Comparison of ENCODE assay signal across 24 cellular contexts in genomic region chr1:209962856-209963255, GRCh38. TPM values are rescaled to one million over a fixed set of nuclear protein-coding genes. Genes with fewer than 3 reads are reported as not detected.
A peak's percentile ranks its signal among the peaks of the same experiment; 100 is the strongest.
DNase-seq lines count a peak whose midpoint lies in the region; ATAC-seq, FAIRE-seq and TF ChIP-seq lines count a peak whose summit lies in the region.
"Had no signal": no experiment of that assay in that cellular context is flagged by ENCODE, and none has a peak within 500 bp of the region (broad histone marks: within the 10 kb centered on the region; RNA-seq: fewer than 3 reads in every experiment).

No MANE protein-coding gene starts in this region.

- H3K36me3 ChIP-seq in HEK293 (ENCODE audit: control insufficient read depth in 2 of 2, insufficient read depth in 1 of 2, low read length in 2 of 2): no peaks in the 10 kb centered on the region
- H3K36me3 ChIP-seq: BLaER1 had no signal

- no peak overlapping the region for H3K27ac ChIP-seq in HEK293 (ENCODE audit: extremely low read depth, low read depth, low read length)
- H3K27ac ChIP-seq: BLaER1 had no signal

- ATAC-seq in HG03135 (IDR thresholded peaks at IDR 0.05; ENCODE audit: unreplicated experiment): no peak
- ATAC-seq: GM12878 had no signal

- TF ChIP-seq CTCF in D721Med (IDR thresholded peaks at IDR 0.05; ENCODE audit: insufficient read depth, missing control alignments) (no peak), HEK293 (tag by site-specific recombination; IDR thresholded peaks at IDR 0.05) (no peak)

- H3K4me3 ChIP-seq in HEK293 (ENCODE audit: low read depth, low read length): no peak overlapping the region
- H3K4me3 ChIP-seq: BLaER1, GM12878 had no signal

- CTCF ChIA-PET in HEK293 (lab: Yijun Ruan, JAX): no interaction called here

- DNase-seq in D721Med (ENCODE audit: insufficient read length, low spot score): no peak
- peak; percentile 18 for DNase-seq in M059J (ENCODE audit: low read depth)
- peak; percentile 8 for DNase-seq in renal cortical epithelial cell (ENCODE audit: low read depth)
- DNase-seq in Ammon's horn (ENCODE audit: low spot score): no peak
- no peak for DNase-seq in retina
- DNase-seq in cerebellum (ENCODE audit: low spot score): no peak
- DNase-seq: 8988T; AML-193; BE2C; C1 segment of cervical spinal cord; CD4-positive, alpha-beta memory T cell; CD4-positive, CD25-positive, alpha-beta regulatory T cell; CD8-positive, alpha-beta memory T cell; COR-L47; DMS79 treated with DMSO at 0.1 percent for 48 hours; GDM1 had no signal

- FAIRE-seq in D721Med (lab: Jason Lieb, UNC): peak; percentile 86
- FAIRE-seq: A204.1, GM12878, GM12892, GM18507, GM19239 had no signal

- 0 out of 2 replicates have a peak, but pooled peaks cover 2% of the 10 kb centered on the region for H3K4me1 ChIP-seq in HEK293 (ENCODE audit: control insufficient read depth, insufficient read depth, low read length)
- H3K4me1 ChIP-seq: BE2C, BLaER1 had no signal

- no peaks in the 10 kb centered on the region for H3K9me3 ChIP-seq in HEK293 (ENCODE audit: control insufficient read depth, insufficient read depth, low read depth, low read length)
- H3K9me3 ChIP-seq: BE2C, BLaER1 had no signal

- POLR2A ChIA-PET in HEK293 (lab: Yijun Ruan, JAX): no interaction called here

TF ChIP-seq in HEK293, 187 proteins besides CTCF, POLR2A, EP300 and RAD21:
- TF ChIP-seq ZNF398 (tag by site-specific recombination; IDR thresholded peaks at IDR 0.05) (no peak), ZNF621 (tag by site-specific recombination; IDR thresholded peaks at IDR 0.05) (no peak), ZNF341 (tag by site-specific recombination; IDR thresholded peaks at IDR 0.05; ENCODE audit: low read depth) (no peak), BCL6B (tag by site-specific recombination; IDR thresholded peaks at IDR 0.05) (peak; percentile 49; the same call in 1 of the 2 replicates), ZNF24 (tag by site-specific recombination; IDR thresholded peaks at IDR 0.05) (no peak), FEZF1 (tag by site-specific recombination; IDR thresholded peaks at IDR 0.05) (0 out of 2 replicates have a peak, but pooled peaks have one; percentile 23), PRDM6 (tag by site-specific recombination; IDR thresholded peaks at IDR 0.05) (peak; percentile 88)

RNA-seq across cellular contexts. Expression of gene SYT14, which starts 24.8 kb away (rescaled TPM):
- 3.7 and 6.1 TPM in 2 replicates for total RNA-seq in M059J (2014; rRNA removed; shearing (Covaris generic))
- total RNA-seq in renal cortical epithelial cell (10.8 and 14.2 TPM in 2 replicates), cerebellum (49.5 TPM)
- total RNA-seq: CD4-positive, alpha-beta memory T cell; CD4-positive, CD25-positive, alpha-beta regulatory T cell; CD8-positive, alpha-beta memory T cell; GM12878 had no signal

Comparison
In these comparisons a context has a peak if more than half of its experiments do, and no peak if none do; other contexts are left out.
1. DNase-seq: peak in M059J (single experiment) and renal cortical epithelial cell (single experiment); none in D721Med (single experiment), Ammon's horn (single experiment), retina (single experiment) and cerebellum (single experiment).